12 cellular contexts compared by ENCODE assay signal in genomic region chrX:43971966-43972961, GRCh38. TPM values are rescaled to one million over a fixed set of nuclear protein-coding genes. Genes with fewer than 3 reads are reported as not detected.
A peak's percentile ranks its signal among the peaks of the same experiment; 100 is the strongest.
DNase-seq lines count a peak whose midpoint lies in the region; ATAC-seq and TF ChIP-seq lines count a peak whose summit lies in the region.
"Had no signal": no experiment of that assay in that cellular context is flagged by ENCODE, and none has a peak within 500 bp of the region (broad histone marks: within the 10 kb centered on the region; RNA-seq: fewer than 3 reads in every experiment).

No MANE protein-coding gene starts in this region.

- DNase-seq in HFFc6 (no peak), ascending aorta (ENCODE audit: low spot score in 2 of 2) (no peak), hippocampal formation (lab: John Stamatoyannopoulos, UW) (peak; percentile 51 to 66), skeletal muscle cell (ENCODE audit: low read depth) (no peak), NCI-H2107 (lab: John Stamatoyannopoulos, UW) (no peak), erythroblast (lab: John Stamatoyannopoulos, UW) (no peak)
- no peak for DNase-seq in stimulated activated naive CD8-positive, alpha-beta T cell treated with anti-CD3 and anti-CD28 coated beads, Interleukin-15, Interleukin-2, amounts not matched to agents 100 U/mL and 50 U/mL, for 24 hours
- no peak for DNase-seq in activated CD4-positive, alpha-beta T cell treated with anti-CD3 and anti-CD28 coated beads, Interleukin-2, amount 50 U/mL, for 4 hours
- DNase-seq: GOT3; stimulated activated naive CD4-positive, alpha-beta T cell had no signal

- peaks cover 56% of the 10 kb centered on the region for H3K4me1 Mint-ChIP-seq in HFFc6 (ENCODE audit: low read depth)

- H3K27me3 Mint-ChIP-seq in HFFc6 (ENCODE audit: insufficient read depth) = no peaks in the 10 kb centered on the region

- H3K27me3 ChIP-seq in ascending aorta = no peaks in the 10 kb centered on the region

- H3K9me3 Mint-ChIP-seq in HFFc6 = no peaks in the 10 kb centered on the region

- no peaks in the 10 kb centered on the region for H3K36me3 Mint-ChIP-seq in HFFc6 (ENCODE audit: low read depth)

- H3K4me1 ChIP-seq in ascending aorta = no peaks in the 10 kb centered on the region

- peak overlapping the region; percentile 82 for H3K4me3 Mint-ChIP-seq in HFFc6

- H3K27ac ChIP-seq in ascending aorta = no peak overlapping the region

- no peak for ATAC-seq in stimulated activated naive CD8-positive, alpha-beta T cell treated with anti-CD3 and anti-CD28 coated beads, Interleukin-15, Interleukin-2, amounts not matched to agents 100 U/mL and 50 U/mL, for 24 hours

- no peaks in the 10 kb centered on the region for H3K36me3 ChIP-seq in ascending aorta

- peak overlapping the region; percentile 33 to 54 for H3K4me3 ChIP-seq in ascending aorta
- peak overlapping the region; percentile 40 for H3K4me3 ChIP-seq in skeletal muscle cell (ENCODE audit: low read depth, low read length)

- intact Hi-C loops in ascending aorta (cut with DNase I) = no loop called here

- TF ChIP-seq CTCF in HFFc6 (IDR thresholded peaks at IDR 0.05) (no peak), ascending aorta (IDR thresholded peaks at IDR 0.05) (no peak)

- H3K9me3 ChIP-seq in ascending aorta = no peaks in the 10 kb centered on the region

- peak overlapping the region; percentile 26; the same call in 1 of the 2 replicates for H3K27ac Mint-ChIP-seq in HFFc6

- no peak for TF ChIP-seq POLR2A in erythroblast (IDR thresholded peaks at IDR 0.05; ENCODE audit: low read length)

RNA-seq across cellular contexts. Expression of gene NDP, which starts 0.9 kb away (rescaled TPM):
- under 1 TPM in 2 of 6 experiments, not detected in 4; 0.09 to 0.31 TPM for total RNA-seq in HFFc6 (2021; fragmentation: NEBNext Ultra II Directional; extraction: Animal tissue kit (Norgen Biotek cat#: 25700))
- not detected for total RNA-seq in ascending aorta
- total RNA-seq: activated CD8-positive, alpha-beta memory T cell treated with anti-CD3 and anti-CD28 coated beads for 36 hours; HT-29 had no signal

Comparison
In these comparisons a context has a peak if more than half of its experiments do, and no peak if none do; other contexts are left out.
1. DNase-seq: peak in hippocampal formation (2 of 2); none in HFFc6 (single experiment), ascending aorta (0 of 2), skeletal muscle cell (single experiment), NCI-H2107 (single experiment), stimulated activated naive CD8-positive, alpha-beta T cell treated with anti-CD3 and anti-CD28 coated beads, Interleukin-15, Interleukin-2, amounts not matched to agents 100 U/mL and 50 U/mL, for 24 hours (single experiment), erythroblast (0 of 2) and activated CD4-positive, alpha-beta T cell treated with anti-CD3 and anti-CD28 coated beads, Interleukin-2, amount 50 U/mL, for 4 hours (0 of 2).